In the genomic region with DNA sequence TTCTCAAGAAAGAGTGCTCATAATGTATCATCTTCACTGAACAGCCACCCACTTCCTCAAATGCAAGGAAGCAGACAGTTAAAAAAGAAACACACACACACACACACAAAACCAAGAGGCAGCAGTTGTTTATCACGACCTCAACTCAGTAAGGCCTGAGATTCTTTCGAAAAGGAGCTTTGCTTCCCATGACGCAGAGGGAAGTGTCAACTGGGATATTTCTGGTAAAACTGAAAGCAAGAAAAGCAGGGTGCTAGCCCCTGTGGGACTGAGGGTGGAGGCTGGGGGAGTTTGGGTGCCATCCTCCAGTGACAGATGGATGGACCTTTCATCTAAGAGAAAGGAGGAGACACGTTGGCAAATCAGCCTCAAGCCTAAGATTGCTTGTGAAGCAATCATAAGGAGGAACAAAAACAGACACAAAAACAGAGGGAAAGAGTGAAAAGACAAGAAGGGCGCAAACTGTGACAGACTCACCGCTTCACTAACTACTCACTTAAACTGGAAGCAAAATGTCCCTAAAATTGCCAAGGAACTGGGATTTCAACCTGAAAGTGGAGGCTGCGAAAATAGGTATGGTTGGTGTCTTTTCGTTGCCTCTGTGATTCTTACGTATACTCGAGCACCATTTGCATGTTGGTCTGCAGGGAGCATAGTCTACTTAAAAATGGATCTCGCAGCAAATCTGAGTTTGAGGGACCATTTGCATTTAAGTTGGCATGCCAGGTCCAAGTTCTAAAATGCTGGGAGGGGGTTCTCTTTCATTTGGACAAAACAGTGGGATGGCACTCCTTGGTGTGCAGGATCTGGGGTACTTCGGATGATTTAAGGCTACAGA, we compare ENCODE assay signal across 10 cellular contexts. TPM values are rescaled to one million over a fixed set of nuclear protein-coding genes. Genes with fewer than 3 reads are reported as not detected.
DNase-seq lines count a peak whose midpoint lies in the region; ATAC-seq lines count a peak whose summit lies in the region.
"Had no signal": no experiment of that assay in that cellular context is flagged by ENCODE, and none has a peak within 500 bp of the region (broad histone marks: within the 10 kb centered on the region; RNA-seq: fewer than 3 reads in every experiment).

Gene ARHGAP25, plus strand, starts transcription at position 124 of the 838 bp plus-strand sequence. Its CDS starts 389 bp downstream, at position 513.

- no peak within 1 kb of the TSS for H3K4me2 ChIP-seq in mesendoderm (ENCODE audit: low read length)

- POLR2A ChIA-PET in activated CD4-positive, alpha-beta memory T cell treated with anti-CD3 and anti-CD28 coated beads, Interleukin-2, amount 10 ng/mL, durations not matched to agents 7 days and 5 days (lab: Charles Lee), result interaction anchor here (0.7 to 3.7 kb wide), 23 partner anchors 9 to 269 kb away, joined by 3 to 115 read pairs (median 8); partner anchors contain the start of genes APLF and FBXO48

- no CpG with 5 or more reads among the region's 12 CpGs for WGBS in mesendoderm (ENCODE audit: extremely low coverage, insufficient coverage, low lambda C conversion rate)

- H3K27ac ChIP-seq in subcutaneous abdominal adipose tissue (ENCODE audit: low read depth, low read length) (no peak within 1 kb of the TSS), mesendoderm (ENCODE audit: low read depth, low read length) (no peak within 1 kb of the TSS)
- H3K27ac ChIP-seq: 22Rv1, SK-N-MC had no signal

- H2BK15ac ChIP-seq in mesendoderm (replicated peaks; ENCODE audit: low read depth), result no peak within 1 kb of the TSS

- peaks cover 34% of the 10 kb centered on the region for H3K4me1 Mint-ChIP-seq in activated CD4-positive, alpha-beta memory T cell treated with anti-CD3 and anti-CD28 coated beads, Interleukin-2, amount 10 ng/mL, durations not matched to agents 7 days and 5 days

- H2BK5ac ChIP-seq in mesendoderm (ENCODE audit: low read length), result no peak within 1 kb of the TSS

- H3K23ac ChIP-seq in mesendoderm (ENCODE audit: low read length), result no peak within 1 kb of the TSS

- H3K36me3 Mint-ChIP-seq in activated CD4-positive, alpha-beta memory T cell treated with anti-CD3 and anti-CD28 coated beads, Interleukin-2, amount 10 ng/mL, durations not matched to agents 7 days and 5 days (ENCODE audit: low read depth), result peaks cover 38% of the 10 kb centered on the region

- H3K36me3 ChIP-seq in iPS-15b (ENCODE audit: control insufficient read depth, insufficient read depth, low read length), result no peaks in the 10 kb centered on the region
- no peaks in the 10 kb centered on the region for H3K36me3 ChIP-seq in subcutaneous abdominal adipose tissue (ENCODE audit: control insufficient read depth in 5 of 5, insufficient read depth in 5 of 5, low read length in 5 of 5)
- no peaks in the 10 kb centered on the region for H3K36me3 ChIP-seq in mesendoderm (ENCODE audit: control insufficient read depth, insufficient read depth, low read length)

- no peak within 1 kb of the TSS for H4K5ac ChIP-seq in mesendoderm (ENCODE audit: low read length)

- peak; percentile 61 to 62 for ATAC-seq in activated CD4-positive, CD25-positive, alpha-beta regulatory T cell treated with anti-CD3 and anti-CD28 coated beads, Interleukin-2, amount 50 U/mL, for 24 hours
- ATAC-seq in HG03457 (IDR thresholded peaks at IDR 0.05; ENCODE audit: unreplicated experiment), result peak; percentile 45

- no peaks in the 10 kb centered on the region for H3K27me3 Mint-ChIP-seq in activated CD4-positive, alpha-beta memory T cell treated with anti-CD3 and anti-CD28 coated beads, Interleukin-2, amount 10 ng/mL, durations not matched to agents 7 days and 5 days

- H3K27me3 ChIP-seq in iPS-15b (ENCODE audit: control insufficient read depth, insufficient read depth, low read length) (no peaks in the 10 kb centered on the region), subcutaneous abdominal adipose tissue (ENCODE audit: control insufficient read depth in 5 of 5, insufficient read depth in 4 of 5, low read length in 5 of 5) (no peaks in the 10 kb centered on the region), mesendoderm (ENCODE audit: insufficient read depth, low read length, poor library complexity) (no peaks in the 10 kb centered on the region)

- H2BK120ac ChIP-seq in mesendoderm (ENCODE audit: low read depth, low read length), result no peak within 1 kb of the TSS

- H3K9me3 Mint-ChIP-seq in activated CD4-positive, alpha-beta memory T cell treated with anti-CD3 and anti-CD28 coated beads, Interleukin-2, amount 10 ng/mL, durations not matched to agents 7 days and 5 days, result no peaks in the 10 kb centered on the region

- no peak within 1 kb of the TSS for H3K4ac ChIP-seq in mesendoderm (ENCODE audit: low read depth, low read length)

- H3K9me3 ChIP-seq in iPS-15b (ENCODE audit: control insufficient read depth, insufficient read depth, low read length) (no peaks in the 10 kb centered on the region), subcutaneous abdominal adipose tissue (ENCODE audit: control insufficient read depth in 5 of 5, low read length in 5 of 5) (no peaks in the 10 kb centered on the region)

- H2AK5ac ChIP-seq in mesendoderm (ENCODE audit: low read length), result no peak within 1 kb of the TSS

- DNase-seq in activated CD4-positive, CD25-positive, alpha-beta regulatory T cell (lab: John Stamatoyannopoulos, UW), result no peak
- peak; percentile 68 for DNase-seq in activated CD4-positive, alpha-beta memory T cell treated with anti-CD3 and anti-CD28 coated beads, Interleukin-2, amount 10 ng/mL, durations not matched to agents 7 days and 5 days
- DNase-seq in mesendoderm, result no peak
- DNase-seq in NK-92 treated with Interleukin-12 subunit alpha and Interleukin-12 subunit beta, amount 100 ng/mL, for 24 hours (lab: John Stamatoyannopoulos, UW), result no peak

- H3K4me1 ChIP-seq in iPS-15b (ENCODE audit: control insufficient read depth, insufficient read depth, low read length), result no peaks in the 10 kb centered on the region
- peaks cover 0 to 43% (median 8%) of the 10 kb centered on the region in 5 donors for H3K4me1 ChIP-seq in subcutaneous abdominal adipose tissue (ENCODE audit: control insufficient read depth in 5 of 5, insufficient read depth in 5 of 5, low read length in 5 of 5)
- peaks cover 3% of the 10 kb centered on the region for H3K4me1 ChIP-seq in mesendoderm (ENCODE audit: control insufficient read depth, low read depth, low read length)

- CTCF ChIA-PET in activated CD4-positive, alpha-beta memory T cell treated with anti-CD3 and anti-CD28 coated beads, Interleukin-2, amount 10 ng/mL, durations not matched to agents 7 days and 5 days (lab: Charles Lee), result interaction anchor here (0.8 to 3.5 kb wide), 12 partner anchors 9 to 271 kb away, joined by 3 to 26 read pairs (median 8); no protein-coding TSS in a partner anchor

- H3K56ac ChIP-seq in mesendoderm (ENCODE audit: low read length), result no peak within 1 kb of the TSS

- H3K9ac ChIP-seq in iPS-15b (ENCODE audit: low read depth, low read length), result peak within 1 kb of the TSS; percentile 17
- peak within 1 kb of the TSS in 4 of 5 donors; percentile 29 to 42 (median 32) for H3K9ac ChIP-seq in subcutaneous abdominal adipose tissue (ENCODE audit: low read length in 5 of 5)
- no peak within 1 kb of the TSS for H3K9ac ChIP-seq in mesendoderm (ENCODE audit: low read length)

- no peak within 1 kb of the TSS for H3K27ac Mint-ChIP-seq in activated CD4-positive, alpha-beta memory T cell treated with anti-CD3 and anti-CD28 coated beads, Interleukin-2, amount 10 ng/mL, durations not matched to agents 7 days and 5 days

- H3K4me3 ChIP-seq in iPS-15b (ENCODE audit: low read depth, low read length), result no peak within 1 kb of the TSS
- H3K4me3 ChIP-seq in subcutaneous abdominal adipose tissue (ENCODE audit: low read depth in 1 of 5, low read length in 5 of 5), result peak within 1 kb of the TSS; percentile 23 to 59 (median 43)
- no peak within 1 kb of the TSS for H3K4me3 ChIP-seq in mesendoderm (ENCODE audit: low read length)
- H3K4me3 ChIP-seq: SK-N-MC had no signal

- H3K79me2 ChIP-seq in mesendoderm (ENCODE audit: control insufficient read depth, insufficient read depth, low read length), result no peaks in the 10 kb centered on the region

- H3K79me1 ChIP-seq in mesendoderm (ENCODE audit: low read length), result no peaks in the 10 kb centered on the region

- H4K8ac ChIP-seq in mesendoderm (ENCODE audit: low read depth, low read length), result no peak within 1 kb of the TSS

- no peak within 1 kb of the TSS for H3K4me3 Mint-ChIP-seq in activated CD4-positive, alpha-beta memory T cell treated with anti-CD3 and anti-CD28 coated beads, Interleukin-2, amount 10 ng/mL, durations not matched to agents 7 days and 5 days

- no peak within 1 kb of the TSS for H3K18ac ChIP-seq in mesendoderm (ENCODE audit: low read length)

RNA-seq across cellular contexts. Expression of gene ARHGAP25, which starts in this region (rescaled TPM):
- total RNA-seq in activated CD4-positive, alpha-beta memory T cell treated with anti-CD3 and anti-CD28 coated beads, Interleukin-2, amount 10 ng/mL, durations not matched to agents 7 days and 5 days, result 100 to 1,000 TPM; 128 to 132 TPM
- polyA plus RNA-seq in mesendoderm (2013, experiment 1 of 2), result 0.63 TPM
- 0.64 TPM for polyA plus RNA-seq in mesendoderm (2013, experiment 2 of 2)

Comparison
In these comparisons a context has a peak if more than half of its experiments do, and no peak if none do; other contexts are left out.
1. H3K4me3 ChIP-seq: peak in subcutaneous abdominal adipose tissue (5 of 5); none in iPS-15b (single experiment) and mesendoderm (single experiment).